Comparison of ENCODE assay signal across 3 cellular contexts in genomic region chr5:134432677-134433359, GRCh38.
TF ChIP-seq lines count a peak whose summit lies in the region.

No MANE protein-coding gene starts in this region.

TF ChIP-seq in SK-N-SH, 30 proteins besides CTCF, POLR2A, EP300 and RAD21:
- TF ChIP-seq JUND (IDR thresholded peaks at IDR 0.05) (no peak), FOXJ3 (CRISPR knock-in tag; IDR thresholded peaks at IDR 0.05) (no peak), FOXM1 (IDR thresholded peaks at IDR 0.05; ENCODE audit: low read depth) (no peak), TEAD4 (IDR thresholded peaks at IDR 0.05; ENCODE audit: borderline replicate concordance, insufficient read depth) (no peak)

TF ChIP-seq in SK-N-SH treated with all-trans-retinoic acid at 6 μM for 48 hours, 23 proteins besides CTCF, POLR2A, EP300 and RAD21:
- TF ChIP-seq PPARA (CRISPR knock-in tag; IDR thresholded peaks at IDR 0.05; ENCODE audit: borderline replicate concordance) (no peak), BACH2 (CRISPR knock-in tag; IDR thresholded peaks at IDR 0.05; ENCODE audit: borderline replicate concordance) (no peak), ZC3H10 (CRISPR knock-in tag; IDR thresholded peaks at IDR 0.05) (no peak), TOX (CRISPR knock-in tag; IDR thresholded peaks at IDR 0.05; ENCODE audit: borderline replicate concordance) (no peak), ARNTL (CRISPR knock-in tag; IDR thresholded peaks at IDR 0.05; ENCODE audit: borderline replicate concordance, low read depth) (no peak), RARB (CRISPR knock-in tag; IDR thresholded peaks at IDR 0.05) (no peak), GLIS3 (CRISPR knock-in tag; IDR thresholded peaks at IDR 0.05) (no peak), ESRRG (CRISPR knock-in tag; IDR thresholded peaks at IDR 0.05) (no peak)

TF ChIP-seq in GM12878, 131 proteins besides CTCF, POLR2A, EP300 and RAD21:
- no peak for TF ChIP-seq RFX5 (IDR thresholded peaks at IDR 0.05; ENCODE audit: low read depth, low read length)
